15 cellular contexts compared by ENCODE assay signal in the genomic region with DNA sequence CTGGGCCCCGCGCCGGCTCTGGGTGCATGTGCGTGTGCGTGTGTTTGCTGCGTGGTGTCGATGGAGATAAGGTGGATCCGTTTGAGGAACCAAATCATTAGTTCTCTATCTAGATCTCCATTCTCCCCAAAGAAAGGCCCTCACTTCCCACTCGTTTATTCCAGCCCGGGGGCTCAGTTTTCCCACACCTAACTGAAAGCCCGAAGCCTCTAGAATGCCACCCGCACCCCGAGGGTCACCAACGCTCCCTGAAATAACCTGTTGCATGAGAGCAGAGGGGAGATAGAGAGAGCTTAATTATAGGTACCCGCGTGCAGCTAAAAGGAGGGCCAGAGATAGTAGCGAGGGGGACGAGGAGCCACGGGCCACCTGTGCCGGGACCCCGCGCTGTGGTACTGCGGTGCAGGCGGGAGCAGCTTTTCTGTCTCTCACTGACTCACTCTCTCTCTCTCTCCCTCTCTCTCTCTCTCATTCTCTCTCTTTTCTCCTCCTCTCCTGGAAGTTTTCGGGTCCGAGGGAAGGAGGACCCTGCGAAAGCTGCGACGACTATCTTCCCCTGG. TPM values are rescaled to one million over a fixed set of nuclear protein-coding genes. Genes with fewer than 3 reads are reported as not detected.
DNase-seq lines count a peak whose midpoint lies in the region; FAIRE-seq and TF ChIP-seq lines count a peak whose summit lies in the region.
"Had no signal": no experiment of that assay in that cellular context is flagged by ENCODE, and none has a peak within 500 bp of the region (broad histone marks: within the 10 kb centered on the region; RNA-seq: fewer than 3 reads in every experiment).

No MANE protein-coding gene starts in this region.

- peak overlapping the region; percentile 49 for H3K4me3 ChIP-seq in neural progenitor cell
- no peak overlapping the region for H3K4me3 ChIP-seq in tibial nerve

- H3K9me3 ChIP-seq in neural progenitor cell (ENCODE audit: low read depth) (no peaks in the 10 kb centered on the region), tibial nerve (no peaks in the 10 kb centered on the region)
- H3K9me3 ChIP-seq: left ventricle myocardium inferior had no signal

- no peak overlapping the region for H3K27ac ChIP-seq in neural progenitor cell
- H3K27ac ChIP-seq in tibial nerve = no peak overlapping the region
- H3K27ac ChIP-seq: left ventricle myocardium inferior, SK-N-MC had no signal

- H3K4me3 Mint-ChIP-seq in IgD-negative memory B cell = peak overlapping the region in 3 of 4 donors; percentile 29 to 87 (median 72)
- peak overlapping the region; percentile 81 for H3K4me3 Mint-ChIP-seq in chondrocyte (ENCODE audit: unreplicated experiment)
- peak overlapping the region; percentile 88 for H3K4me3 Mint-ChIP-seq in neural progenitor cell

- H3K4me1 Mint-ChIP-seq in IgD-negative memory B cell = peaks cover 6 to 22% (median 13%) of the 10 kb centered on the region in 3 donors
- peaks cover 10% of the 10 kb centered on the region for H3K4me1 Mint-ChIP-seq in chondrocyte (ENCODE audit: low read depth)
- H3K4me1 Mint-ChIP-seq in neural progenitor cell = peaks cover 35% of the 10 kb centered on the region

- H3K36me3 Mint-ChIP-seq in IgD-negative memory B cell (no peaks in the 10 kb centered on the region), chondrocyte (ENCODE audit: low read depth) (no peaks in the 10 kb centered on the region), neural progenitor cell (peaks cover 4% of the 10 kb centered on the region)

- H4K20me1 ChIP-seq in neural progenitor cell (ENCODE audit: low read depth) = peaks cover 94% of the 10 kb centered on the region

- H3K36me3 ChIP-seq in neural progenitor cell (no peaks in the 10 kb centered on the region), tibial nerve (no peaks in the 10 kb centered on the region)
- H3K36me3 ChIP-seq: left ventricle myocardium inferior had no signal

- H3K27me3 Mint-ChIP-seq in IgD-negative memory B cell (peaks cover 72% of the 10 kb centered on the region), chondrocyte (ENCODE audit: low read depth) (peaks cover 62% of the 10 kb centered on the region), neural progenitor cell (ENCODE audit: insufficient read depth, low read depth) (peaks cover 77% of the 10 kb centered on the region)

- H2AFZ ChIP-seq in neural progenitor cell (replicated peaks) = no peak overlapping the region

- 3 to 4% methylated on average over 29 of the region's 29 CpGs for WGBS in tibial nerve, 2 donors

- H3F3A ChIP-seq in neural progenitor cell (ENCODE audit: low read depth) = peaks cover 34% of the 10 kb centered on the region

- no peak for TF ChIP-seq POLR2A in GM12891 (IDR thresholded peaks at IDR 0.05; ENCODE audit: low read depth, low read length)
- no peak for TF ChIP-seq POLR2A in tibial nerve (IDR thresholded peaks at IDR 0.05)

- no peak for FAIRE-seq in GM12891 (lab: Jason Lieb, UNC)
- FAIRE-seq: frontal cortex had no signal

- DNase-seq in NOMO-1 treated with DMSO at 0.1 percent for 48 hours (lab: John Stamatoyannopoulos, UW; ENCODE audit: unreplicated experiment) = peak; percentile 59
- DNase-seq in NOMO-1 treated with dmso at 0.1 percent for 144 hours (lab: John Stamatoyannopoulos, UW; ENCODE audit: unreplicated experiment) = no peak
- DNase-seq in chondrocyte (ENCODE audit: low spot score) = no peak
- DNase-seq in neural progenitor cell (ENCODE audit: low spot score) = no peak
- no peak for DNase-seq in GM12891 (ENCODE audit: insufficient read length, low spot score)
- DNase-seq in superior temporal gyrus (ENCODE audit: extremely low spot score) = no peak
- DNase-seq in tibial nerve (ENCODE audit: low spot score in 2 of 2) = no peak
- DNase-seq: cortex of kidney, left ventricle myocardium inferior, NCI-H446 treated with DMSO at 0.1 percent for 48 hours, trophoblast cell had no signal

- H3K4me2 ChIP-seq in neural progenitor cell = peak overlapping the region; percentile 79

- no peaks in the 10 kb centered on the region for H3K79me2 ChIP-seq in neural progenitor cell (ENCODE audit: low read depth)

- H3K27ac Mint-ChIP-seq in IgD-negative memory B cell (peak overlapping the region; percentile 9 to 86 (median 48)), chondrocyte (ENCODE audit: unreplicated experiment) (peak overlapping the region; percentile 73), neural progenitor cell (peak overlapping the region; percentile 38)

- peaks cover 100% of the 10 kb centered on the region for H3K27me3 ChIP-seq in neural progenitor cell
- peaks cover 14 to 99% of the 10 kb centered on the region in 2 donors for H3K27me3 ChIP-seq in tibial nerve

- H3K9me3 Mint-ChIP-seq in IgD-negative memory B cell = peaks cover 0 to 3% (median 0%) of the 10 kb centered on the region in 3 donors
- H3K9me3 Mint-ChIP-seq in chondrocyte (ENCODE audit: low read depth) = no peaks in the 10 kb centered on the region
- peaks cover 8% of the 10 kb centered on the region for H3K9me3 Mint-ChIP-seq in neural progenitor cell

- no peak for TF ChIP-seq EP300 in tibial nerve (IDR thresholded peaks at IDR 0.05)

- peaks cover 18% of the 10 kb centered on the region for H3K4me1 ChIP-seq in neural progenitor cell
- H3K4me1 ChIP-seq in tibial nerve = peaks cover 0 to 78% (median 25%) of the 10 kb centered on the region in 4 donors

- no peak overlapping the region for H3K9ac ChIP-seq in neural progenitor cell

- no peak for TF ChIP-seq CTCF in chondrocyte (IDR thresholded peaks at IDR 0.05)
- TF ChIP-seq CTCF in neural progenitor cell (IDR thresholded peaks at IDR 0.05) = no peak
- TF ChIP-seq CTCF in tibial nerve (IDR thresholded peaks at IDR 0.05) = no peak

TF ChIP-seq in GM12891, 5 proteins besides CTCF, POLR2A, EP300 and RAD21:
- TF ChIP-seq TAF1 (IDR thresholded peaks at IDR 0.05; ENCODE audit: low read depth, low read length) = no peak
- no peak for TF ChIP-seq PAX5 (IDR thresholded peaks at IDR 0.05; ENCODE audit: insufficient read depth, low read length, severe bottlenecking)
- no peak for TF ChIP-seq SPI1 (IDR thresholded peaks at IDR 0.05; ENCODE audit: low read depth, low read length)
- no peak for TF ChIP-seq POLR2AphosphoS5 (IDR thresholded peaks at IDR 0.05; ENCODE audit: low read depth, low read length)
- TF ChIP-seq POU2F2 (IDR thresholded peaks at IDR 0.05; ENCODE audit: low read depth, low read length) = no peak

RNA-seq across cellular contexts. Expression of a gene that starts 0.6 kb away (rescaled TPM):
- not detected for polyA plus RNA-seq in IgD-negative memory B cell
- total RNA-seq in chondrocyte = 0.36 to 0.50 TPM (median 0.46 TPM) in 3 replicates
- 0.15 TPM in 1 of 2 replicates, not detected in the other for total RNA-seq in neural progenitor cell (ENCODE audit: low replicate concordance)
- polyA plus RNA-seq in GM12891 (2012; ENCODE audit: low read depth, missing spikeins) = not detected
- total RNA-seq in tibial nerve = 1 to 10 TPM in 1 of 4 donors, under 1 TPM in 1, not detected in 2; 0.21 to 1.3 TPM
- total RNA-seq: left ventricle myocardium inferior had no signal

RNA-seq across cellular contexts. Expression of a gene that starts 43.6 kb away (rescaled TPM):
- not detected for polyA plus RNA-seq in IgD-negative memory B cell
- total RNA-seq in chondrocyte (not detected in 3 replicates), neural progenitor cell (ENCODE audit: low replicate concordance) (not detected in 2 replicates), tibial nerve (not detected)
- not detected for polyA plus RNA-seq in GM12891 (2012; ENCODE audit: low read depth, missing spikeins)
- total RNA-seq: A172 had no signal
